13 cellular contexts compared by ENCODE assay signal in the genomic region with DNA sequence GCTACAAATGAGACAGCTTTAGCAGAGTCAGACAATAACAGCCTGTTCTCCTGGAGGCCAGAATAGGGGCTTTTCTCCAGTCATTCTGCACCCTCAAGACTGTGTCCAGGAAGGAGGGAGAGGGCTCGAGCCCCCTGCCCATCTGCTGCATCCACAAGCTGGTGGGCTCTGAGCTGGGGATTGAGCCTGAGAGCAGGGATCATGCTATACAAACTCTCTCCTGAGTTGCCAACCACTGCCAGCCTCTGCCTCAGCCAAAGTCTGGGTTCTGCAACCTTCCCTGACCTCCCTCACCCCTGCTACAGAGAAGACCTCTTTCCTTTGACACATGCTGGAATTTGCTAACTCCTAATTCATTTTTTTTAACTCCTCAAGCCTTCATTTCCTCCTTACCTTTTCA. TPM values are rescaled to one million over a fixed set of nuclear protein-coding genes. Genes with fewer than 3 reads are reported as not detected.
DNase-seq lines count a peak whose midpoint lies in the region; ATAC-seq and TF ChIP-seq lines count a peak whose summit lies in the region.
"Had no signal": no experiment of that assay in that cellular context is flagged by ENCODE, and none has a peak within 500 bp of the region (broad histone marks: within the 10 kb centered on the region; RNA-seq: fewer than 3 reads in every experiment).

No MANE protein-coding gene starts in this region.

- no peaks in the 10 kb centered on the region for H3K36me3 ChIP-seq in IMR-90 (ENCODE audit: control insufficient read depth, insufficient read depth, low read length)
- H3K36me3 ChIP-seq: BE2C, HAP-1 had no signal

- no peak overlapping the region for H3K27ac ChIP-seq in IMR-90 (ENCODE audit: insufficient read depth, low read length)
- H3K27ac ChIP-seq: A549 had no signal

- POLR2A ChIA-PET in IMR-90 (lab: Charles Lee; ENCODE audit: unreplicated experiment) = interaction anchor here (0.6 kb wide), 2 partner anchors 10 to 19 kb away, joined by 4 to 9 read pairs; no protein-coding TSS in a partner anchor
- POLR2A ChIA-PET in activated CD8-positive, alpha-beta T cell treated with anti-CD3 and anti-CD28 coated beads, Interleukin-2, amount 10 ng/mL, durations not matched to agents 7 days and 5 days (lab: Charles Lee) = no interaction called here

- TF ChIP-seq RAD21 in IMR-90 (IDR thresholded peaks at IDR 0.05; ENCODE audit: low read length) = no peak

- H3K23ac ChIP-seq in IMR-90 (ENCODE audit: low read depth, low read length) = 0 out of 2 replicates have a peak overlapping the region, but pooled peaks have one; percentile 31

- no peaks in the 10 kb centered on the region for H3K9me3 Mint-ChIP-seq in activated CD8-positive, alpha-beta T cell treated with anti-CD3 and anti-CD28 coated beads, Interleukin-2, amount 10 ng/mL, durations not matched to agents 7 days and 5 days (ENCODE audit: insufficient read depth)

- H3K18ac ChIP-seq in IMR-90 (ENCODE audit: low read depth, low read length) = no peak overlapping the region

- WGBS in IMR-90 (ENCODE audit: extremely low coverage in 2 of 2, insufficient read length in 1 of 2), 2 experiments = no CpG with 5 or more reads among the region's 1 CpG

- H2BK20ac ChIP-seq in IMR-90 (ENCODE audit: low read depth, low read length) = no peak overlapping the region

- dilution Hi-C loops in IMR-90 (cut with HindIII; ENCODE audit: low sequenced_read_pairs, unreplicated experiment) = no loop called here

- no peak overlapping the region for H3K56ac ChIP-seq in IMR-90 (ENCODE audit: extremely low read depth, insufficient read depth, low read length)

- H2AK9ac ChIP-seq in IMR-90 (replicated peaks; ENCODE audit: low read depth, low read length, poor library complexity) = no peak overlapping the region

- no peaks in the 10 kb centered on the region for H3K36me3 Mint-ChIP-seq in activated CD8-positive, alpha-beta T cell treated with anti-CD3 and anti-CD28 coated beads, Interleukin-2, amount 10 ng/mL, durations not matched to agents 7 days and 5 days (ENCODE audit: low read depth)

- no peak overlapping the region for H4K5ac ChIP-seq in IMR-90 (ENCODE audit: low read depth, low read length)

- ATAC-seq in IMR-90 (ENCODE audit: low read depth) = no peak
- ATAC-seq in HG03196 (IDR thresholded peaks at IDR 0.05; ENCODE audit: unreplicated experiment) = no peak
- ATAC-seq in activated CD8-positive, alpha-beta T cell treated with anti-CD3 and anti-CD28 coated beads, Interleukin-2, amount 10 ng/mL, durations not matched to agents 7 days and 5 days = no peak
- ATAC-seq: A549 had no signal

- H3K9ac ChIP-seq in IMR-90 (ENCODE audit: low read depth, low read length) = no peak overlapping the region

- no peak for DNase-seq in IMR-90
- DNase-seq in NCI-H82 treated with DMSO at 0.1 percent for 48 hours (lab: John Stamatoyannopoulos, UW; ENCODE audit: unreplicated experiment) = peak; percentile 24
- DNase-seq in islet precursor cell = peak; percentile 45
- no peak for DNase-seq in activated CD8-positive, alpha-beta T cell treated with anti-CD3 and anti-CD28 coated beads, Interleukin-2, amount 10 ng/mL, durations not matched to agents 7 days and 5 days
- no peak for DNase-seq in DMS79 (lab: John Stamatoyannopoulos, UW)
- no peak for DNase-seq in LoVo (ENCODE audit: low spot score)
- DNase-seq: BE2C; Caco-2; CD8-positive, alpha-beta memory T cell; DMS53 had no signal

- no peaks in the 10 kb centered on the region for H3K27me3 ChIP-seq in IMR-90 (ENCODE audit: control insufficient read depth, insufficient read depth, low read length)
- H3K27me3 ChIP-seq: BE2C had no signal

- no peak overlapping the region for H2AK5ac ChIP-seq in IMR-90 (ENCODE audit: low read depth, low read length)

- in situ Hi-C loops in IMR-90 (cut with MboI; ENCODE audit: low sequenced_read_pairs) = loop anchor here (10.0 kb wide), 1 partner anchor 315 kb away; no protein-coding TSS in a partner anchor

- H2BK5ac ChIP-seq in IMR-90 (ENCODE audit: low read depth, low read length, poor library complexity, severe bottlenecking) = no peak overlapping the region

- H3K27ac Mint-ChIP-seq in activated CD8-positive, alpha-beta T cell treated with anti-CD3 and anti-CD28 coated beads, Interleukin-2, amount 10 ng/mL, durations not matched to agents 7 days and 5 days = no peak overlapping the region

- H3K4me3 Mint-ChIP-seq in activated CD8-positive, alpha-beta T cell treated with anti-CD3 and anti-CD28 coated beads, Interleukin-2, amount 10 ng/mL, durations not matched to agents 7 days and 5 days = no peak overlapping the region
- H3K4me3 Mint-ChIP-seq: CD8-positive, alpha-beta memory T cell had no signal

- no peaks in the 10 kb centered on the region for H4K20me1 ChIP-seq in IMR-90 (ENCODE audit: insufficient read depth, low read length)

- no TSS peak for BruUV-seq in IMR-90 (replicated peaks; lab: Mats Ljungman, UMichigan)

- peak overlapping the region; percentile 12; the same call in 1 of the 2 replicates for H3K4ac ChIP-seq in IMR-90 (ENCODE audit: low read depth, low read length)

- H3K9me1 ChIP-seq in IMR-90 (ENCODE audit: insufficient read depth, low read length) = peaks cover 3% of the 10 kb centered on the region; the same call in 1 of the 2 replicates

- H2BK120ac ChIP-seq in IMR-90 (ENCODE audit: low read depth, low read length) = no peak overlapping the region; the same call in 1 of the 2 replicates

- H3K9me3 ChIP-seq in IMR-90 (ENCODE audit: control insufficient read depth, insufficient read depth, low read length) = no peaks in the 10 kb centered on the region
- H3K9me3 ChIP-seq: A549, BE2C, Caco-2, HAP-1 had no signal

- H4K91ac ChIP-seq in IMR-90 (ENCODE audit: insufficient read depth, low read depth, low read length) = no peak overlapping the region

- peaks cover 9% of the 10 kb centered on the region for H3K4me1 ChIP-seq in IMR-90 (ENCODE audit: control insufficient read depth, insufficient read depth, low read length)
- H3K4me1 ChIP-seq: A549, BE2C, HAP-1 had no signal

- no peak overlapping the region for H2AFZ ChIP-seq in IMR-90 (replicated peaks; ENCODE audit: low read length, poor library complexity)

- intact Hi-C loops in IMR-90 (cut with micrococcal nuclease) = no loop called here

- no peak for TF ChIP-seq POLR2A in IMR-90 (IDR thresholded peaks at IDR 0.05; ENCODE audit: low read depth, low read length)

- CTCF ChIA-PET in IMR-90 (lab: Yijun Ruan, JAX) = interaction anchor here (0.6 to 1.4 kb wide), 4 partner anchors 11 to 343 kb away, joined by 3 to 7 read pairs (median 4); a partner anchor contains a TSS
- CTCF ChIA-PET in activated CD8-positive, alpha-beta T cell treated with anti-CD3 and anti-CD28 coated beads, Interleukin-2, amount 10 ng/mL, durations not matched to agents 7 days and 5 days (lab: Charles Lee) = interaction anchor here (0.8 to 1.1 kb wide), 2 partner anchors 14 to 343 kb away, joined by 3 to 5 read pairs; a partner anchor contains a TSS

- H2BK15ac ChIP-seq in IMR-90 (ENCODE audit: low read depth, low read length) = peak overlapping the region; percentile 64; the same call in 1 of the 3 replicates

- H4K8ac ChIP-seq in IMR-90 (ENCODE audit: low read depth in 2 of 2, low read length in 2 of 2) = peak overlapping the region in 1 of 2 experiments; percentile 23; a peak in 1 of 4 replicates

- H3K4me3 ChIP-seq in IMR-90 (ENCODE audit: insufficient read depth, low read depth, low read length) = no peak overlapping the region
- H3K4me3 ChIP-seq: A549, HAP-1 had no signal

- no peaks in the 10 kb centered on the region for H3K4me1 Mint-ChIP-seq in activated CD8-positive, alpha-beta T cell treated with anti-CD3 and anti-CD28 coated beads, Interleukin-2, amount 10 ng/mL, durations not matched to agents 7 days and 5 days (ENCODE audit: low read depth)
- H3K4me1 Mint-ChIP-seq: CD8-positive, alpha-beta memory T cell had no signal

- peak overlapping the region; percentile 35; the same call in 1 of the 2 replicates for H3K14ac ChIP-seq in IMR-90 (replicated peaks; ENCODE audit: low read depth, low read length)

- no peaks in the 10 kb centered on the region for H3K79me1 ChIP-seq in IMR-90 (ENCODE audit: low read depth in 1 of 2, low read length in 2 of 2)

- no peak for TF ChIP-seq CTCF in IMR-90 (conservative IDR thresholded peaks at IDR 0.05; ENCODE audit: low read depth, low read length)

- no peak overlapping the region for H3K4me2 ChIP-seq in IMR-90 (ENCODE audit: low read depth, low read length)
- H3K4me2 ChIP-seq: A549 had no signal

- H3K27me3 Mint-ChIP-seq in activated CD8-positive, alpha-beta T cell treated with anti-CD3 and anti-CD28 coated beads, Interleukin-2, amount 10 ng/mL, durations not matched to agents 7 days and 5 days (ENCODE audit: low read depth) = peaks cover 8% of the 10 kb centered on the region

TF ChIP-seq in IMR-90, 13 proteins besides CTCF, POLR2A, EP300 and RAD21 (continues in another document):
- TF ChIP-seq NFE2L2 (IDR thresholded peaks at IDR 0.05; ENCODE audit: low read depth, low read length) (no peak), RCOR1 (IDR thresholded peaks at IDR 0.05; ENCODE audit: insufficient replicate concordance, low read length) (no peak), SMC3 (IDR thresholded peaks at IDR 0.05; ENCODE audit: low read depth, low read length) (no peak), MXI1 (IDR thresholded peaks at IDR 0.05; ENCODE audit: borderline replicate concordance, low read depth, low read length) (no peak), RFX5 (IDR thresholded peaks at IDR 0.05; ENCODE audit: low read depth, low read length) (no peak), MAZ (IDR thresholded peaks at IDR 0.05; ENCODE audit: borderline replicate concordance, low read depth, low read length) (no peak)

RNA-seq across cellular contexts. Expression of a gene that starts 14.8 kb away (rescaled TPM):
- total RNA-seq in IMR-90 (2012; rRNA removed) = 1.4 and 1.8 TPM in 2 replicates
- polyA plus RNA-seq in IMR-90 (2012; rRNA removed) = 2.4 and 2.8 TPM in 2 replicates
- 2.1 and 3.2 TPM in 2 replicates for polyA plus RNA-seq in IMR-90 (2012; cell fraction: cytosol; rRNA removed)
- 6.2 and 9.1 TPM in 2 replicates for polyA plus RNA-seq in IMR-90 (2012; cell fraction: nucleus; rRNA removed; ENCODE audit: low replicate concordance)
- total RNA-seq in activated CD8-positive, alpha-beta T cell treated with anti-CD3 and anti-CD28 coated beads, Interleukin-2, amount 10 ng/mL, durations not matched to agents 7 days and 5 days = not detected
- polyA plus RNA-seq: CD8-positive, alpha-beta memory T cell had no signal

RNA-seq across cellular contexts. Expression of a gene that starts 23.0 kb away (rescaled TPM):
- total RNA-seq in IMR-90 (2012; rRNA removed) = 699 and 764 TPM in 2 replicates
- polyA plus RNA-seq in IMR-90 (2012; rRNA removed) = 839 and 1,049 TPM in 2 replicates
- polyA plus RNA-seq in IMR-90 (2012; cell fraction: cytosol; rRNA removed) = 1,262 and 1,322 TPM in 2 replicates
- 415 and 485 TPM in 2 replicates for polyA plus RNA-seq in IMR-90 (2012; cell fraction: nucleus; rRNA removed; ENCODE audit: low replicate concordance)
- total RNA-seq in activated CD8-positive, alpha-beta T cell treated with anti-CD3 and anti-CD28 coated beads, Interleukin-2, amount 10 ng/mL, durations not matched to agents 7 days and 5 days = 10 to 100 TPM; 85.6 to 93.8 TPM

RNA-seq across cellular contexts. Expression of a gene that starts 55.5 kb away (rescaled TPM):
- total RNA-seq in IMR-90 (2012; rRNA removed) = 33.9 and 36.7 TPM in 2 replicates
- polyA plus RNA-seq in IMR-90 (2012; rRNA removed) = 102 and 103 TPM in 2 replicates
- polyA plus RNA-seq in IMR-90 (2012; cell fraction: cytosol; rRNA removed) = 69.6 and 70.1 TPM in 2 replicates
- 312 and 411 TPM in 2 replicates for polyA plus RNA-seq in IMR-90 (2012; cell fraction: nucleus; rRNA removed; ENCODE audit: low replicate concordance)
- 100 to 1,000 TPM; 120 TPM for total RNA-seq in activated CD8-positive, alpha-beta T cell treated with anti-CD3 and anti-CD28 coated beads, Interleukin-2, amount 10 ng/mL, durations not matched to agents 7 days and 5 days

Comparison
In these comparisons a context has a peak if more than half of its experiments do, and no peak if none do; other contexts are left out.
1. DNase-seq: peak in NCI-H82 treated with DMSO at 0.1 percent for 48 hours (single experiment) and islet precursor cell (single experiment); none in IMR-90 (single experiment), activated CD8-positive, alpha-beta T cell treated with anti-CD3 and anti-CD28 coated beads, Interleukin-2, amount 10 ng/mL, durations not matched to agents 7 days and 5 days (single experiment), DMS79 (single experiment) and LoVo (single experiment).